Comparison of ENCODE assay signal across 14 cellular contexts in genomic region chr3:107963581-107963980, GRCh38.
DNase-seq lines count a peak whose midpoint lies in the region; ATAC-seq and TF ChIP-seq lines count a peak whose summit lies in the region.
"Had no signal": no experiment of that assay in that cellular context is flagged by ENCODE, and none has a peak within 500 bp of the region (broad histone marks: within the 10 kb centered on the region; RNA-seq: fewer than 3 reads in every experiment).

No MANE protein-coding gene starts in this region.

- no peaks in the 10 kb centered on the region for H3K36me3 ChIP-seq in GM23338 (ENCODE audit: insufficient read depth)
- H3K36me3 ChIP-seq in brain microvascular endothelial cell (replicated peaks): no peaks in the 10 kb centered on the region
- H3K36me3 ChIP-seq in mammary epithelial cell (ENCODE audit: insufficient read depth, low read length): no peaks in the 10 kb centered on the region
- H3K36me3 ChIP-seq in tibial artery: no peaks in the 10 kb centered on the region

- H3F3A ChIP-seq in GM23338 (replicated peaks; ENCODE audit: low read depth): no peaks in the 10 kb centered on the region

- no peaks in the 10 kb centered on the region for H3K9me3 Mint-ChIP-seq in GM23338

- H3K4me2 ChIP-seq in GM23338: no peak overlapping the region
- H3K4me2 ChIP-seq in mammary epithelial cell (ENCODE audit: insufficient read depth, low read depth, low read length): no peak overlapping the region

- H2AFZ ChIP-seq in GM23338: peak overlapping the region; percentile 65
- no peak overlapping the region for H2AFZ ChIP-seq in mammary epithelial cell (ENCODE audit: low read depth, low read length)
- H2AFZ ChIP-seq: GM23248 had no signal

- CTCF ChIA-PET in mammary epithelial cell (lab: Charles Lee; ENCODE audit: low non-redundant PET): no interaction called here

- no peaks in the 10 kb centered on the region for H3K36me3 Mint-ChIP-seq in GM23338 (ENCODE audit: low read depth)

- H3K4me3 ChIP-seq in GM23338: no peak overlapping the region
- no peak overlapping the region for H3K4me3 ChIP-seq in brain microvascular endothelial cell (ENCODE audit: low read depth, low read length)
- H3K4me3 ChIP-seq in mammary epithelial cell (replicated peaks in 1 of 3; ENCODE audit: insufficient read depth in 1 of 3, low read depth in 2 of 3, low read length in 3 of 3): no peak overlapping the region
- H3K4me3 ChIP-seq in tibial artery: no peak overlapping the region
- H3K4me3 ChIP-seq: GM23248 had no signal

- 73% methylated on average over 1 of the region's 1 CpG for WGBS in mammary epithelial cell (ENCODE audit: low coverage, missing lambda C conversion rate)

- H3K27ac ChIP-seq in GM23338 (ENCODE audit: low read depth): no peak overlapping the region
- no peak overlapping the region for H3K27ac ChIP-seq in brain microvascular endothelial cell
- H3K27ac ChIP-seq in mammary epithelial cell (ENCODE audit: insufficient read depth, low read depth, low read length): no peak overlapping the region
- no peak overlapping the region for H3K27ac ChIP-seq in tibial artery
- H3K27ac ChIP-seq: C4-2B, GM23248 had no signal

- H3K9me3 ChIP-seq in mammary epithelial cell (replicated peaks; ENCODE audit: insufficient read depth, low read length) (no peaks in the 10 kb centered on the region), tibial artery (no peaks in the 10 kb centered on the region)
- H3K9me3 ChIP-seq: Caco-2 had no signal

- H3K4me1 ChIP-seq in GM23338 (ENCODE audit: insufficient read depth) (no peaks in the 10 kb centered on the region), mammary epithelial cell (ENCODE audit: insufficient read depth, low read length) (no peaks in the 10 kb centered on the region), tibial artery (peaks cover 0 to 8% (median 2%) of the 10 kb centered on the region in 4 donors)
- H3K4me1 ChIP-seq: Caco-2 had no signal

- peaks cover 11% of the 10 kb centered on the region; the same call in 1 of the 2 replicates for H3K9me2 ChIP-seq in GM23338 (ENCODE audit: insufficient read depth)

- dilution Hi-C loops in mammary epithelial cell (cut with HindIII; ENCODE audit: low sequenced_read_pairs): no loop called here

- in situ Hi-C loops in brain microvascular endothelial cell (cut with HindIII; ENCODE audit: low pct_ligation_motif_present, low sequenced_read_pairs): no loop called here
- in situ Hi-C loops in mammary epithelial cell (cut with MboI; ENCODE audit: low sequenced_read_pairs in 2 of 2): no loop called here

- H3K9ac ChIP-seq in mammary epithelial cell (ENCODE audit: insufficient read depth, low read length): no peak overlapping the region
- H3K9ac ChIP-seq: GM23248 had no signal

- peaks cover 17% of the 10 kb centered on the region; the same call in 2 of the 3 replicates for H3K4me1 Mint-ChIP-seq in GM23338

- H4K20me1 ChIP-seq in GM23338 (replicated peaks; ENCODE audit: insufficient read depth) (no peaks in the 10 kb centered on the region), mammary epithelial cell (ENCODE audit: insufficient read depth, low read length) (no peaks in the 10 kb centered on the region)

- H3K79me2 ChIP-seq in GM23338 (replicated peaks; ENCODE audit: insufficient read depth) (no peaks in the 10 kb centered on the region), mammary epithelial cell (ENCODE audit: insufficient read depth, low read length) (no peaks in the 10 kb centered on the region)

- H3K4me3 Mint-ChIP-seq in GM23338: no peak overlapping the region
- H3K4me3 Mint-ChIP-seq: CD4-positive, alpha-beta T cell had no signal

- no peak for ATAC-seq in GM23338

- intact Hi-C loops in mammary epithelial cell (cut with micrococcal nuclease): no loop called here
- intact Hi-C loops in tibial artery (cut with DNase I; ENCODE audit: low total_unique reads): no loop called here

- no TSS peak for BruUV-seq in mammary epithelial cell (replicated peaks; lab: Mats Ljungman, UMichigan)

- H3K27me3 ChIP-seq in GM23338 (ENCODE audit: insufficient read depth): no peaks in the 10 kb centered on the region
- no peaks in the 10 kb centered on the region for H3K27me3 ChIP-seq in brain microvascular endothelial cell (replicated peaks)
- no peaks in the 10 kb centered on the region for H3K27me3 ChIP-seq in mammary epithelial cell (ENCODE audit: insufficient read depth, low read length)
- no peaks in the 10 kb centered on the region for H3K27me3 ChIP-seq in tibial artery

- no peak for DNase-seq in GM23338 (ENCODE audit: low spot score)
- peak; percentile 46 for DNase-seq in brain microvascular endothelial cell
- DNase-seq in iris pigment epithelial cell (ENCODE audit: low read depth): peak; percentile 6
- no peak for DNase-seq in mammary epithelial cell
- no peak for DNase-seq in NCI-H510A treated with DMSO at 0.1 percent for 48 hours (lab: John Stamatoyannopoulos, UW)
- DNase-seq in tibial artery: no peak
- DNase-seq in NCI-H1417 treated with DMSO at 0.1 percent for 48 hours (lab: John Stamatoyannopoulos, UW): no peak
- DNase-seq: AML-193; Caco-2; CD4-positive, alpha-beta T cell; DMS79; GF-D8 had no signal

- no peak overlapping the region for H3K27ac Mint-ChIP-seq in GM23338
- H3K27ac Mint-ChIP-seq: CD4-positive, alpha-beta T cell had no signal

- TF ChIP-seq CTCF in GM23338 (conservative IDR thresholded peaks at IDR 0.05; ENCODE audit: low read depth in 2 of 2) (no peak), brain microvascular endothelial cell (IDR thresholded peaks at IDR 0.05; ENCODE audit: low read depth, low read length, missing control alignments) (no peak), mammary epithelial cell (conservative IDR thresholded peaks at IDR 0.05 in 1 of 2, IDR thresholded peaks at IDR 0.05 in 1 of 2; ENCODE audit: extremely low read depth in 1 of 2, insufficient read depth in 1 of 2, low read depth in 1 of 2, low read length in 2 of 2) (no peak), tibial artery (IDR thresholded peaks at IDR 0.05) (no peak)

- H3K27me3 Mint-ChIP-seq in GM23338 (ENCODE audit: insufficient read depth, low read depth, poor library complexity): peaks cover 2% of the 10 kb centered on the region
- H3K27me3 Mint-ChIP-seq: CD4-positive, alpha-beta T cell had no signal

TF ChIP-seq in GM23338, 12 proteins besides CTCF, POLR2A, EP300 and RAD21 (continues in another document):
- TF ChIP-seq EZH2 (IDR thresholded peaks at IDR 0.05; ENCODE audit: low read depth, unreplicated experiment) (no peak), ZNF114 (CRISPR knock-in tag; IDR thresholded peaks at IDR 0.05) (no peak), STAT1 (IDR thresholded peaks at IDR 0.05; ENCODE audit: unreplicated experiment) (no peak), ZNF331 (CRISPR knock-in tag; IDR thresholded peaks at IDR 0.05; ENCODE audit: low read depth) (no peak), ETS1 (IDR thresholded peaks at IDR 0.05) (no peak), REST (IDR thresholded peaks at IDR 0.05; ENCODE audit: unreplicated experiment) (no peak), POLR2AphosphoS5 (IDR thresholded peaks at IDR 0.05; ENCODE audit: low read depth) (no peak)

Comparison
In these comparisons a context has a peak if more than half of its experiments do, and no peak if none do; other contexts are left out.
1. DNase-seq: peak in brain microvascular endothelial cell (single experiment) and iris pigment epithelial cell (single experiment); none in GM23338 (single experiment), mammary epithelial cell (single experiment), NCI-H510A treated with DMSO at 0.1 percent for 48 hours (single experiment), tibial artery (0 of 2) and NCI-H1417 treated with DMSO at 0.1 percent for 48 hours (single experiment).